1 cellular context compared by ENCODE assay signal in genomic region chr2:96537066-96537733, GRCh38.
TF ChIP-seq lines count a peak whose summit lies in the region.

No MANE protein-coding gene starts in this region.

TF ChIP-seq in HepG2, 621 proteins besides CTCF, POLR2A, EP300 and RAD21 (continued from another document and continues in another):
- TF ChIP-seq HIC2 (CRISPR knock-in tag; IDR thresholded peaks at IDR 0.05; ENCODE audit: low read depth) (peak; percentile 28; the same call in 1 of the 2 replicates), ZNF354B (CRISPR knock-in tag; IDR thresholded peaks at IDR 0.05) (0 out of 2 replicates have a peak, but pooled peaks have one; percentile 31), HDAC1 (CRISPR knock-in tag; IDR thresholded peaks at IDR 0.05) (peak; percentile 50), SP2 (CRISPR knock-in tag; IDR thresholded peaks at IDR 0.05) (peak; percentile 5; the same call in 1 of the 2 replicates), AHDC1 (CRISPR knock-in tag; IDR thresholded peaks at IDR 0.05; ENCODE audit: borderline replicate concordance) (0 out of 2 replicates have a peak, but pooled peaks have one; percentile 20), TRIM22 (IDR thresholded peaks at IDR 0.05) (no peak), ZNF18 (CRISPR knock-in tag; IDR thresholded peaks at IDR 0.05; ENCODE audit: insufficient replicate concordance) (peak; percentile 51), KDM2A (CRISPR knock-in tag; IDR thresholded peaks at IDR 0.05; ENCODE audit: borderline replicate concordance, low read depth) (peak; percentile 44; the same call in 1 of the 2 replicates), SSRP1 (CRISPR knock-in tag; IDR thresholded peaks at IDR 0.05) (no peak), HNRNPLL (IDR thresholded peaks at IDR 0.05; ENCODE audit: low read depth, low read length, poor library complexity, severe bottlenecking) (peak; percentile 78), ZNF136 (CRISPR knock-in tag; IDR thresholded peaks at IDR 0.05; ENCODE audit: low read depth) (no peak), ZFYVE20 (CRISPR knock-in tag; IDR thresholded peaks at IDR 0.05; ENCODE audit: borderline replicate concordance, low read depth) (no peak), ZNF615 (CRISPR knock-in tag; IDR thresholded peaks at IDR 0.05; ENCODE audit: borderline replicate concordance) (no peak), ZNF605 (CRISPR knock-in tag; IDR thresholded peaks at IDR 0.05) (0 out of 2 replicates have a peak, but pooled peaks have one; percentile 47), SNRNP70 (IDR thresholded peaks at IDR 0.05; ENCODE audit: low read depth, low read length) (no peak), ZNF766 (CRISPR knock-in tag; IDR thresholded peaks at IDR 0.05; ENCODE audit: borderline replicate concordance) (no peak), ZBTB42 (CRISPR knock-in tag; IDR thresholded peaks at IDR 0.05) (no peak), ETV6 (CRISPR knock-in tag; conservative IDR thresholded peaks at IDR 0.05) (no peak), ZNF430 (CRISPR knock-in tag; IDR thresholded peaks at IDR 0.05) (peak; percentile 36; the same call in 1 of the 2 replicates), ZNF563 (CRISPR knock-in tag; IDR thresholded peaks at IDR 0.05) (peak; percentile 57; the same call in 1 of the 2 replicates), GMEB1 (CRISPR knock-in tag; IDR thresholded peaks at IDR 0.05; ENCODE audit: borderline replicate concordance) (no peak), ZNF431 (CRISPR knock-in tag; IDR thresholded peaks at IDR 0.05; ENCODE audit: borderline replicate concordance, low read depth) (0 out of 2 replicates have a peak, but pooled peaks have one; percentile 70), ZNF589 (CRISPR knock-in tag; conservative IDR thresholded peaks at IDR 0.05) (peak; percentile 53; the same call in 1 of the 2 replicates), ZNF770 (CRISPR knock-in tag; IDR thresholded peaks at IDR 0.05) (0 out of 2 replicates have a peak, but pooled peaks have one; percentile 16), BRD4 (CRISPR knock-in tag; IDR thresholded peaks at IDR 0.05) (no peak), HMG20A (CRISPR knock-in tag; IDR thresholded peaks at IDR 0.05; ENCODE audit: borderline replicate concordance) (no peak), PHF20 (CRISPR knock-in tag; IDR thresholded peaks at IDR 0.05) (peak; percentile 24; the same call in 1 of the 2 replicates), ZNF331 (CRISPR knock-in tag; IDR thresholded peaks at IDR 0.05) (no peak), ZC3H13 (CRISPR knock-in tag; IDR thresholded peaks at IDR 0.05) (no peak; the same call in 1 of the 2 replicates), DNMT1 (CRISPR knock-in tag; IDR thresholded peaks at IDR 0.05) (no peak), REPIN1 (CRISPR knock-in tag; IDR thresholded peaks at IDR 0.05; ENCODE audit: borderline replicate concordance, low read depth) (0 out of 2 replicates have a peak, but pooled peaks have one; percentile 20), NFKB2 (CRISPR knock-in tag; IDR thresholded peaks at IDR 0.05; ENCODE audit: borderline replicate concordance) (0 out of 2 replicates have a peak, but pooled peaks have one; percentile 20), PRMT3 (CRISPR knock-in tag; IDR thresholded peaks at IDR 0.05; ENCODE audit: borderline replicate concordance, low read depth) (no peak), SRY (CRISPR knock-in tag; IDR thresholded peaks at IDR 0.05) (peak; percentile 71; the same call in 1 of the 2 replicates), ZBED4 (CRISPR knock-in tag; IDR thresholded peaks at IDR 0.05; ENCODE audit: borderline replicate concordance) (no peak), SOX13 (IDR thresholded peaks at IDR 0.05) (no peak), SOX13 (CRISPR knock-in tag; conservative IDR thresholded peaks at IDR 0.05 in 1 of 2, IDR thresholded peaks at IDR 0.05 in 1 of 2) (no peak), UBTF (CRISPR knock-in tag; IDR thresholded peaks at IDR 0.05) (peak; percentile 89), ZNF703 (CRISPR knock-in tag; IDR thresholded peaks at IDR 0.05; ENCODE audit: borderline replicate concordance) (0 out of 2 replicates have a peak, but pooled peaks have one; percentile 55)
